In genomic region chr5:61817472-61818326, GRCh38 we compare ENCODE assay signal across 9 cellular contexts.
A peak's percentile ranks its signal among the peaks of the same experiment; 100 is the strongest.
DNase-seq lines count a peak whose midpoint lies in the region; ATAC-seq, FAIRE-seq and TF ChIP-seq lines count a peak whose summit lies in the region.
"Had no signal": no experiment of that assay in that cellular context is flagged by ENCODE, and none has a peak within 500 bp of the region (broad histone marks: within the 10 kb centered on the region; RNA-seq: fewer than 3 reads in every experiment).

No MANE protein-coding gene starts in this region.

- no peak for ATAC-seq in GM19035 (IDR thresholded peaks at IDR 0.05; ENCODE audit: unreplicated experiment)

- FAIRE-seq in HTR-8/SVneo (lab: Jason Lieb, UNC), result no peak

- no peaks in the 10 kb centered on the region for H3K9me3 ChIP-seq in testis

- TF ChIP-seq POLR2A in testis (IDR thresholded peaks at IDR 0.05), result no peak

- no peaks in the 10 kb centered on the region for H3K36me3 Mint-ChIP-seq in activated CD4-positive, alpha-beta T cell treated with anti-CD3 and anti-CD28 coated beads, Interleukin-2, amount 10 ng/mL, durations not matched to agents 7 days and 5 days (ENCODE audit: low read depth)

- no peak overlapping the region for H3K4me3 Mint-ChIP-seq in activated CD4-positive, alpha-beta T cell treated with anti-CD3 and anti-CD28 coated beads, Interleukin-2, amount 10 ng/mL, durations not matched to agents 7 days and 5 days

- DNase-seq in Ammon's horn (ENCODE audit: low spot score), result peak; percentile 91
- peak; percentile 50 for DNase-seq in HTR-8/SVneo (ENCODE audit: insufficient read length, low spot score)
- DNase-seq in astrocyte of the cerebellum (ENCODE audit: low read depth), result peak; percentile 34
- peak; percentile 60 for DNase-seq in iPS-NIHi7 (ENCODE audit: extremely low spot score)
- DNase-seq in testis, result peak; percentile 76
- DNase-seq in activated CD4-positive, alpha-beta T cell treated with anti-CD3 and anti-CD28 coated beads, Interleukin-2, amount 10 ng/mL, durations not matched to agents 7 days and 5 days, result no peak
- DNase-seq in stimulated activated CD4-positive, alpha-beta T cell treated with anti-CD3 and anti-CD28 coated beads, Interleukin-1b, Interleukin-23, amount 100 ng/mL, for 48 hours, result no peak

- no peak overlapping the region for H3K4me3 ChIP-seq in astrocyte of the cerebellum (ENCODE audit: low read depth, low read length)
- H3K4me3 ChIP-seq in testis, result no peak overlapping the region

- H3K4me1 Mint-ChIP-seq in activated CD4-positive, alpha-beta T cell treated with anti-CD3 and anti-CD28 coated beads, Interleukin-2, amount 10 ng/mL, durations not matched to agents 7 days and 5 days, result no peaks in the 10 kb centered on the region

- peaks cover 2% of the 10 kb centered on the region for H3K27me3 Mint-ChIP-seq in activated CD4-positive, alpha-beta T cell treated with anti-CD3 and anti-CD28 coated beads, Interleukin-2, amount 10 ng/mL, durations not matched to agents 7 days and 5 days

- POLR2A ChIA-PET in activated CD4-positive, alpha-beta T cell treated with anti-CD3 and anti-CD28 coated beads, Interleukin-2, amount 10 ng/mL, durations not matched to agents 7 days and 5 days (lab: Charles Lee), result no interaction called here

- H3K27me3 ChIP-seq in testis, result no peaks in the 10 kb centered on the region

- H3K4me1 ChIP-seq in testis, result no peaks in the 10 kb centered on the region

- H3K9me3 Mint-ChIP-seq in activated CD4-positive, alpha-beta T cell treated with anti-CD3 and anti-CD28 coated beads, Interleukin-2, amount 10 ng/mL, durations not matched to agents 7 days and 5 days, result no peaks in the 10 kb centered on the region

- H3K27ac ChIP-seq in testis, result no peak overlapping the region
- H3K27ac ChIP-seq: epithelial cell of prostate had no signal

- in situ Hi-C loops in astrocyte of the cerebellum (cut with HindIII; ENCODE audit: low sequenced_read_pairs), result no loop called here

- CTCF ChIA-PET in activated CD4-positive, alpha-beta T cell treated with anti-CD3 and anti-CD28 coated beads, Interleukin-2, amount 10 ng/mL, durations not matched to agents 7 days and 5 days (lab: Charles Lee), result no interaction called here

- no peak overlapping the region for H3K27ac Mint-ChIP-seq in activated CD4-positive, alpha-beta T cell treated with anti-CD3 and anti-CD28 coated beads, Interleukin-2, amount 10 ng/mL, durations not matched to agents 7 days and 5 days

- WGBS in testis, 2 donors, result 29 to 44% methylated on average over 7 of the region's 7 CpGs

- intact Hi-C loops in testis (cut with DNase I; ENCODE audit: low total_unique reads), result no loop called here

- peak; percentile 85 for TF ChIP-seq CTCF in astrocyte of the cerebellum (IDR thresholded peaks at IDR 0.05; ENCODE audit: low read depth, low read length, missing control alignments)
- peak in 1 of 3 experiments; percentile 42 for TF ChIP-seq CTCF in testis (IDR thresholded peaks at IDR 0.05)

- no peaks in the 10 kb centered on the region for H3K36me3 ChIP-seq in testis (ENCODE audit: low read depth, missing control alignments)

Comparison
In these comparisons a context has a peak if more than half of its experiments do, and no peak if none do; other contexts are left out.
1. DNase-seq: peak in Ammon's horn (single experiment), HTR-8/SVneo (single experiment), astrocyte of the cerebellum (single experiment), iPS-NIHi7 (single experiment) and testis (single experiment); none in activated CD4-positive, alpha-beta T cell treated with anti-CD3 and anti-CD28 coated beads, Interleukin-2, amount 10 ng/mL, durations not matched to agents 7 days and 5 days (single experiment) and stimulated activated CD4-positive, alpha-beta T cell treated with anti-CD3 and anti-CD28 coated beads, Interleukin-1b, Interleukin-23, amount 100 ng/mL, for 48 hours (single experiment).